Comparison of ENCODE assay signal across 1 cellular context in genomic region chr9:100473271-100474081, GRCh38.
TF ChIP-seq lines count a peak whose summit lies in the region.

No MANE protein-coding gene starts in this region.

TF ChIP-seq in K562, 482 proteins besides CTCF, POLR2A, EP300 and RAD21 (continued from another document and continues in another):
- TF ChIP-seq NONO (IDR thresholded peaks at IDR 0.05; ENCODE audit: low read depth in 2 of 2, low read length in 1 of 2) (0 out of 4 replicates have a peak, but pooled peaks of 1 of the 2 experiments have one; percentile 24), ELF1 (tag; IDR thresholded peaks at IDR 0.05) (no peak), RFX5 (IDR thresholded peaks at IDR 0.05; ENCODE audit: low read depth, low read length) (no peak), ZNF324 (CRISPR knock-in tag; IDR thresholded peaks at IDR 0.05) (no peak), DMBX1 (CRISPR knock-in tag; IDR thresholded peaks at IDR 0.05; ENCODE audit: borderline replicate concordance) (no peak), EGR1 (conservative IDR thresholded peaks at IDR 0.05) (no peak), MCM7 (IDR thresholded peaks at IDR 0.05) (no peak), ZBTB7A (IDR thresholded peaks at IDR 0.05; ENCODE audit: borderline replicate concordance, control insufficient read depth, low read depth, low read length) (peak; percentile 14; the same call in 1 of the 2 replicates), E2F6 (IDR thresholded peaks at IDR 0.05; ENCODE audit: borderline replicate concordance in 1 of 2, extremely low read depth in 1 of 2, insufficient read depth in 1 of 2, insufficient read length in 1 of 2, low read depth in 1 of 2, low read length in 1 of 2, poor library complexity in 1 of 2, severe bottlenecking in 1 of 2) (peak in 1 of 2 experiments; percentile 20), ZNF274 (IDR thresholded peaks at IDR 0.05; ENCODE audit: borderline replicate concordance, low read depth, low read length) (no peak), ZNF57 (CRISPR knock-in tag; IDR thresholded peaks at IDR 0.05) (no peak), KAT8 (IDR thresholded peaks at IDR 0.05; ENCODE audit: low read depth) (no peak), RBBP5 (IDR thresholded peaks at IDR 0.05; ENCODE audit: borderline replicate concordance, insufficient read depth, low read length, poor library complexity, severe bottlenecking) (peak; percentile 56), RBM14 (IDR thresholded peaks at IDR 0.05; ENCODE audit: borderline replicate concordance, insufficient read depth, low read depth, low read length) (no peak), CHD4 (IDR thresholded peaks at IDR 0.05; ENCODE audit: insufficient read depth, insufficient replicate concordance, low read depth, low read length, poor library complexity, severe bottlenecking) (no peak), ZNF407 (IDR thresholded peaks at IDR 0.05; ENCODE audit: low read depth) (no peak), ZNF3 (CRISPR knock-in tag; IDR thresholded peaks at IDR 0.05) (no peak), KLF10 (CRISPR knock-in tag; IDR thresholded peaks at IDR 0.05) (no peak), CBX5 (IDR thresholded peaks at IDR 0.05; ENCODE audit: borderline replicate concordance, low read depth) (no peak), ZNF347 (CRISPR knock-in tag; IDR thresholded peaks at IDR 0.05; ENCODE audit: low read depth) (no peak), SAFB2 (IDR thresholded peaks at IDR 0.05; ENCODE audit: borderline replicate concordance, low read depth, low read length, severe bottlenecking) (no peak), TCF3 (CRISPR knock-in tag; IDR thresholded peaks at IDR 0.05) (no peak), U2AF1 (optimal IDR thresholded peaks at IDR 0.05; ENCODE audit: low read depth, low read length) (no peak), TOE1 (IDR thresholded peaks at IDR 0.05; ENCODE audit: borderline replicate concordance) (no peak), TOE1 (CRISPR knock-in tag; IDR thresholded peaks at IDR 0.05; ENCODE audit: borderline replicate concordance, low read depth) (no peak), ZNF592 (IDR thresholded peaks at IDR 0.05) (no peak), ZNF217 (CRISPR knock-in tag; IDR thresholded peaks at IDR 0.05) (no peak), HDGF (IDR thresholded peaks at IDR 0.05) (no peak), SMARCB1 (IDR thresholded peaks at IDR 0.05; ENCODE audit: insufficient read length, low read depth) (no peak), CHD7 (IDR thresholded peaks at IDR 0.05; ENCODE audit: low read depth, low read length) (no peak), SMAD1 (IDR thresholded peaks at IDR 0.05; ENCODE audit: low read depth, low read length, partially characterized antibody) (no peak), RFX1 (IDR thresholded peaks at IDR 0.05) (no peak), ETV5 (CRISPR knock-in tag; IDR thresholded peaks at IDR 0.05; ENCODE audit: low read depth) (no peak), NCOA6 (IDR thresholded peaks at IDR 0.05) (peak; percentile 84), NR2C1 (IDR thresholded peaks at IDR 0.05) (no peak), NR2C1 (tag; IDR thresholded peaks at IDR 0.05) (no peak), GABPB1 (CRISPR knock-in tag; IDR thresholded peaks at IDR 0.05) (0 out of 2 replicates have a peak, but pooled peaks have one; percentile 46), HNRNPH1 (optimal IDR thresholded peaks at IDR 0.05; ENCODE audit: low read depth, low read length) (no peak), CTBP1 (IDR thresholded peaks at IDR 0.05; ENCODE audit: borderline replicate concordance) (peak; percentile 64; the same call in 1 of the 2 replicates)
